12 cellular contexts compared by ENCODE assay signal in genomic region chr2:37617119-37617892, GRCh38. TPM values are rescaled to one million over a fixed set of nuclear protein-coding genes. Genes with fewer than 3 reads are reported as not detected.
DNase-seq lines count a peak whose midpoint lies in the region; ATAC-seq and TF ChIP-seq lines count a peak whose summit lies in the region.
"Had no signal": no experiment of that assay in that cellular context is flagged by ENCODE, and none has a peak within 500 bp of the region (broad histone marks: within the 10 kb centered on the region; RNA-seq: fewer than 3 reads in every experiment).

No MANE protein-coding gene starts in this region.

- H3K4me3 Mint-ChIP-seq in GM23338 (no peak overlapping the region), T-helper 17 cell (no peak overlapping the region)
- H3K4me3 Mint-ChIP-seq: nephron had no signal

- no peaks in the 10 kb centered on the region for H3K9me3 Mint-ChIP-seq in GM23338

- H3K9me3 ChIP-seq in T-helper 17 cell (ENCODE audit: control insufficient read depth, low read length, poor library complexity, severe bottlenecking) (no peaks in the 10 kb centered on the region), smooth muscle cell (replicated peaks; ENCODE audit: low read depth) (no peaks in the 10 kb centered on the region)
- H3K9me3 ChIP-seq: A549 had no signal

- intact Hi-C loops in Right ventricle myocardium superior (cut with DNase I): no loop called here

- no peaks in the 10 kb centered on the region for H3K27me3 ChIP-seq in GM23338 (ENCODE audit: insufficient read depth)
- no peaks in the 10 kb centered on the region for H3K27me3 ChIP-seq in smooth muscle cell (ENCODE audit: low read depth)

- peaks cover 12% of the 10 kb centered on the region; the same call in 1 of the 2 replicates for H3K9me2 ChIP-seq in GM23338 (ENCODE audit: insufficient read depth)

- DNase-seq in NOMO-1 treated with DMSO at 0.1 percent for 48 hours (lab: John Stamatoyannopoulos, UW; ENCODE audit: unreplicated experiment) (peak; percentile 21), NOMO-1 treated with dmso at 0.1 percent for 144 hours (lab: John Stamatoyannopoulos, UW; ENCODE audit: unreplicated experiment) (no peak), GM23338 (ENCODE audit: low spot score) (no peak), T-helper 17 cell (no peak), smooth muscle cell (lab: John Stamatoyannopoulos, UW; ENCODE audit: unreplicated experiment) (no peak), iPS-NIHi11 (ENCODE audit: low spot score) (no peak), Right ventricle myocardium superior (no peak), HCEC 1CT (no peak)
- DNase-seq: activated T-cell treated with anti-CD3 and anti-CD28 coated beads, Interleukin-2, amount 50 U/mL, for 72 hours; islet precursor cell had no signal

- ATAC-seq in GM23338 (no peak), T-helper 17 cell (no peak), Right ventricle myocardium superior (ENCODE audit: poor library complexity) (no peak)
- ATAC-seq: A549 had no signal

- H3K79me2 ChIP-seq in GM23338 (replicated peaks; ENCODE audit: insufficient read depth) (no peaks in the 10 kb centered on the region), smooth muscle cell (ENCODE audit: low read depth) (no peaks in the 10 kb centered on the region)

- H3F3A ChIP-seq in GM23338 (replicated peaks; ENCODE audit: low read depth) (no peaks in the 10 kb centered on the region), smooth muscle cell (ENCODE audit: low read depth) (no peaks in the 10 kb centered on the region)

- H3K4me3 ChIP-seq in GM23338 (no peak overlapping the region), smooth muscle cell (no peak overlapping the region)
- H3K4me3 ChIP-seq: A549 had no signal

- H3K4me1 Mint-ChIP-seq in GM23338 (no peaks in the 10 kb centered on the region; the same call in 2 of the 3 replicates), T-helper 17 cell (peaks cover 58% of the 10 kb centered on the region)

- H3K27ac ChIP-seq in GM23338 (ENCODE audit: low read depth): no peak overlapping the region
- peak overlapping the region; percentile 79 for H3K27ac ChIP-seq in smooth muscle cell (ENCODE audit: low read depth)
- H3K27ac ChIP-seq: A549 had no signal

- H3K4me2 ChIP-seq in GM23338: no peak overlapping the region
- no peak overlapping the region for H3K4me2 ChIP-seq in smooth muscle cell
- H3K4me2 ChIP-seq: A549 had no signal

- H3K27ac Mint-ChIP-seq in GM23338: no peak overlapping the region
- H3K27ac Mint-ChIP-seq in T-helper 17 cell: peak overlapping the region; percentile 95
- H3K27ac Mint-ChIP-seq: activated T-cell treated with anti-CD3 and anti-CD28 coated beads, Interleukin-2, amount 50 U/mL, for 72 hours; nephron had no signal

- H3K27me3 Mint-ChIP-seq in GM23338 (ENCODE audit: insufficient read depth, low read depth, poor library complexity) (no peaks in the 10 kb centered on the region), T-helper 17 cell (no peaks in the 10 kb centered on the region)

- peak overlapping the region; percentile 52; the same call in 1 of the 2 replicates for H2AFZ ChIP-seq in GM23338
- H2AFZ ChIP-seq in smooth muscle cell (ENCODE audit: low read depth): no peak overlapping the region

- TF ChIP-seq CTCF in GM23338 (conservative IDR thresholded peaks at IDR 0.05; ENCODE audit: low read depth in 2 of 2) (no peak), smooth muscle cell (IDR thresholded peaks at IDR 0.05; ENCODE audit: borderline replicate concordance, insufficient read depth, poor library complexity, severe bottlenecking) (no peak)

- H3K36me3 ChIP-seq in GM23338 (ENCODE audit: insufficient read depth) (no peaks in the 10 kb centered on the region), smooth muscle cell (ENCODE audit: low read depth) (no peaks in the 10 kb centered on the region)

- H3K9ac ChIP-seq in smooth muscle cell (ENCODE audit: low read depth): no peak overlapping the region

- 93% methylated on average over 14 of the region's 14 CpGs for WGBS in smooth muscle cell (ENCODE audit: low lambda C conversion rate)

- no peaks in the 10 kb centered on the region for H3K4me1 ChIP-seq in GM23338 (ENCODE audit: insufficient read depth)
- no peaks in the 10 kb centered on the region for H3K4me1 ChIP-seq in smooth muscle cell (ENCODE audit: low read depth)
- H3K4me1 ChIP-seq: A549 had no signal

- H4K20me1 ChIP-seq in GM23338 (replicated peaks; ENCODE audit: insufficient read depth) (no peaks in the 10 kb centered on the region), smooth muscle cell (ENCODE audit: low read depth) (no peaks in the 10 kb centered on the region)

- H3K36me3 Mint-ChIP-seq in GM23338 (ENCODE audit: low read depth): no peaks in the 10 kb centered on the region
- H3K36me3 Mint-ChIP-seq in T-helper 17 cell (ENCODE audit: low read depth): peaks cover 2% of the 10 kb centered on the region

TF ChIP-seq in GM23338, 12 proteins besides CTCF, POLR2A, EP300 and RAD21 (continues in another document):
- no peak for TF ChIP-seq ZNF462 (CRISPR knock-in tag; IDR thresholded peaks at IDR 0.05)
- TF ChIP-seq JUNB (IDR thresholded peaks at IDR 0.05; ENCODE audit: unreplicated experiment): no peak
- no peak for TF ChIP-seq POLR2AphosphoS5 (IDR thresholded peaks at IDR 0.05; ENCODE audit: low read depth)

RNA-seq across cellular contexts. Expression of gene CDC42EP3, which starts 54.1 kb away (rescaled TPM):
- 23.2 and 31.4 TPM in 2 replicates for total RNA-seq in GM23338 (2014; rRNA removed; shearing (Covaris generic))
- polyA plus RNA-seq in GM23338 (2016; fragmentation: Nextera tagmentation; extraction: Ambion mirVana) (22.9 and 31.4 TPM in 2 replicates), smooth muscle cell (40.0 and 71.3 TPM in 2 replicates)
- total RNA-seq in T-helper 17 cell (10 to 100 TPM; 45.1 to 48.9 TPM), smooth muscle cell (45.0 and 51.1 TPM in 2 replicates), Right ventricle myocardium superior (75.3 TPM)
